27 cellular contexts compared by ENCODE assay signal in the genomic region with DNA sequence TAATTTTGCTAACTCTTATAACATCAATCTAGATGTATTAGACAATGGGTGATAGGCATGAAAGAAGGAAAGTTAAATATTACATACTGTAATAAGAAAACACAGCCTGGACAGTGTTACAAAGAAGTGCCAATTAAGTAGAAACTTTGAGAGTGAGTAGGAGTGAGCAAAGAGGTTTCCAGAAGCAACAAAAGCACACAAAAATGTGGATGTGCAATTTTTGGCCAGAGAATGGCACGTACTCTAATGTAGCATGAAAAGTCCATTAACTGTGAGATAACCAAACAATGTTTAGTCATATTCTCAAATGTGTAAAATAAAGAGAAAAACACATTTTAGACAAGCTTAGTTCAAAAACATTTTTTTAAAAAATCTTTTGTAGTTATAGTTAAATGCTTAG.
"Had no signal": no experiment of that assay in that cellular context is flagged by ENCODE, and none has a peak within 500 bp of the region (broad histone marks: within the 10 kb centered on the region; RNA-seq: fewer than 3 reads in every experiment).

No MANE protein-coding gene starts in this region.

- H3K4me3 ChIP-seq: gastrocnemius medialis, thyroid gland, upper lobe of right lung had no signal

- H3K4me1 Mint-ChIP-seq: T-cell had no signal

- H3K9ac ChIP-seq: parathyroid adenoma had no signal

- H3K27me3 Mint-ChIP-seq: activated naive CD8-positive, alpha-beta T cell; brain; effector memory CD8-positive, alpha-beta T cell; stimulated activated naive CD8-positive, alpha-beta T cell treated with anti-CD3 and anti-CD28 coated beads, Interleukin-15, Interleukin-2, amounts not matched to agents 100 ng/mL and 50 ng/mL, for 24 hours; T-cell had no signal

- H3K9me3 ChIP-seq: gastrocnemius medialis, thyroid gland, upper lobe of right lung had no signal

- ATAC-seq: activated T-cell treated with anti-CD3 and anti-CD28 coated beads, Interleukin-2, amount 50 U/mL, for 4 hours; effector memory CD8-positive, alpha-beta T cell; esophagus mucosa; gastrocnemius medialis; left colon; right cardiac atrium; T-cell; upper lobe of right lung had no signal

- FAIRE-seq: endothelial cell of umbilical vein, keratinocyte, TTC549 had no signal

- H3K79me2 ChIP-seq: parathyroid adenoma had no signal

- H3K27ac Mint-ChIP-seq: activated naive CD8-positive, alpha-beta T cell; activated T-helper 2 cell treated with anti-CD3 and anti-CD28 coated beads, Interferon-gamma antibody, Interleukin-2, Interleukin-4, amounts not matched to agents 10 μg/mL and 5 μg/mL and 100 μg/mL, durations not matched to agents 14 hours and 24 hours and 36 hours; brain; effector memory CD8-positive, alpha-beta T cell; stimulated activated naive CD8-positive, alpha-beta T cell treated with anti-CD3 and anti-CD28 coated beads, Interleukin-15, Interleukin-2, amounts not matched to agents 100 ng/mL and 50 ng/mL, for 24 hours; T-cell had no signal

- H3K36me3 Mint-ChIP-seq: activated naive CD8-positive, alpha-beta T cell; T-cell had no signal

- H3K27me3 ChIP-seq: gastrocnemius medialis, thyroid gland, upper lobe of right lung had no signal

- H3K4me1 ChIP-seq: gastrocnemius medialis, parathyroid adenoma, thyroid gland, upper lobe of right lung had no signal

- H3K36me3 ChIP-seq: gastrocnemius medialis, thyroid gland, upper lobe of right lung had no signal

- DNase-seq: activated CD4-positive, alpha-beta T cell treated with anti-CD3 and anti-CD28 coated beads, Interleukin-2, amount 50 U/mL, for 4 hours; activated CD8-positive, alpha-beta memory T cell treated with anti-CD3 and anti-CD28 coated beads for 24 hours; activated CD8-positive, alpha-beta memory T cell treated with anti-CD3 and anti-CD28 coated beads, Interleukin-2, amount 50 U/mL, for 4 hours; activated naive CD4-positive, alpha-beta T cell; activated T-cell treated with anti-CD3 and anti-CD28 coated beads, Interleukin-2, amount 50 U/mL, for 4 hours; caudate nucleus; effector memory CD8-positive, alpha-beta T cell; gastrocnemius medialis; left colon; mesenchymal stem cell; nucleus accumbens; right cardiac atrium; stimulated activated CD4-positive, alpha-beta T cell treated with anti-CD3 and anti-CD28 coated beads, Interleukin-12 subunit alpha, Interleukin-12 subunit beta, amount 100 ng/mL, for 4 hours; stimulated activated CD4-positive, alpha-beta T cell treated with anti-CD3 and anti-CD28 coated beads, Interleukin-4, amount 100 ng/mL, for 4 hours; substantia nigra; T-cell; thyroid gland; upper lobe of right lung had no signal

- H2AFZ ChIP-seq: parathyroid adenoma had no signal

- H3K4me3 Mint-ChIP-seq: activated naive CD8-positive, alpha-beta T cell; activated T-cell treated with anti-CD3 and anti-CD28 coated beads, Interleukin-2, amount 50 U/mL, for 4 hours; brain; effector memory CD8-positive, alpha-beta T cell; stimulated activated naive CD8-positive, alpha-beta T cell treated with anti-CD3 and anti-CD28 coated beads, Interleukin-15, Interleukin-2, amounts not matched to agents 100 ng/mL and 50 ng/mL, for 24 hours; T-cell had no signal

- H3K27ac ChIP-seq: gastrocnemius medialis, parathyroid adenoma, thyroid gland, upper lobe of right lung had no signal
